11 cellular contexts compared by ENCODE assay signal in genomic region chr18:75267643-75268184, GRCh38. TPM values are rescaled to one million over a fixed set of nuclear protein-coding genes. Genes with fewer than 3 reads are reported as not detected.
DNase-seq lines count a peak whose midpoint lies in the region; ATAC-seq, FAIRE-seq and TF ChIP-seq lines count a peak whose summit lies in the region.
"Had no signal": no experiment of that assay in that cellular context is flagged by ENCODE, and none has a peak within 500 bp of the region (broad histone marks: within the 10 kb centered on the region; RNA-seq: fewer than 3 reads in every experiment).

No MANE protein-coding gene starts in this region.

- H3K4me1 ChIP-seq in SK-N-SH (ENCODE audit: control insufficient read depth in 1 of 2, insufficient read depth in 2 of 2, low read depth in 1 of 2, low read length in 1 of 2): peaks cover 0 to 27% of the 10 kb centered on the region in 2 experiments; a peak in 2 of 4 replicates
- H3K4me1 ChIP-seq: SJSA1 had no signal

- CTCF ChIA-PET in SK-N-SH (lab: Yijun Ruan, JAX): no interaction called here

- POLR2A ChIA-PET in SK-N-SH (lab: Yijun Ruan, JAX): no interaction called here

- WGBS in SK-N-SH (ENCODE audit: low lambda C conversion rate): 79% methylated on average over 8 of the region's 8 CpGs

- TF ChIP-seq RAD21 in SK-N-SH (IDR thresholded peaks at IDR 0.05; ENCODE audit: low read length): no peak

- H3K4me1 Mint-ChIP-seq in activated naive CD8-positive, alpha-beta T cell treated with anti-CD3 and anti-CD28 coated beads, Interleukin-2, amount 50 U/mL, for 24 hours: peaks cover 42% of the 10 kb centered on the region

- no peak for DNase-seq in activated naive CD8-positive, alpha-beta T cell treated with anti-CD3 and anti-CD28 coated beads, Interleukin-2, amount 50 U/mL, for 24 hours
- DNase-seq in SK-N-SH (no peak), H54 (ENCODE audit: insufficient read length, low spot score) (no peak), NCI-H524 (lab: John Stamatoyannopoulos, UW) (no peak)
- DNase-seq: CD4-positive, alpha-beta memory T cell; NCI-H446 had no signal

- no peak overlapping the region for H3K9ac ChIP-seq in SK-N-SH

- no peak overlapping the region for H3K4me3 Mint-ChIP-seq in activated naive CD8-positive, alpha-beta T cell treated with anti-CD3 and anti-CD28 coated beads, Interleukin-2, amount 50 U/mL, for 24 hours
- H3K4me3 Mint-ChIP-seq: CD4-positive, alpha-beta memory T cell had no signal

- no peak for TF ChIP-seq CTCF in SK-N-SH (IDR thresholded peaks at IDR 0.05)

- H3K27me3 Mint-ChIP-seq in activated naive CD8-positive, alpha-beta T cell treated with anti-CD3 and anti-CD28 coated beads, Interleukin-2, amount 50 U/mL, for 24 hours: no peaks in the 10 kb centered on the region
- H3K27me3 Mint-ChIP-seq: CD4-positive, alpha-beta memory T cell had no signal

- H4K20me1 ChIP-seq in SK-N-SH (ENCODE audit: insufficient read depth): no peaks in the 10 kb centered on the region

- H2AFZ ChIP-seq in SK-N-SH (ENCODE audit: low read depth): no peak overlapping the region

- no peak for TF ChIP-seq EP300 in SK-N-SH (IDR thresholded peaks at IDR 0.05; ENCODE audit: borderline replicate concordance in 1 of 2, low read depth in 1 of 2, low read length in 1 of 2)

- no peak overlapping the region for H3K4me2 ChIP-seq in SK-N-SH

- no peaks in the 10 kb centered on the region for H3F3A ChIP-seq in SK-N-SH (replicated peaks; ENCODE audit: insufficient read depth)

- H3K4me3 ChIP-seq in SK-N-SH (ENCODE audit: low read depth in 2 of 2, low read length in 1 of 2): no peak overlapping the region
- H3K4me3 ChIP-seq: SJSA1 had no signal

- no peaks in the 10 kb centered on the region for H3K9me2 ChIP-seq in SK-N-SH

- no peak for FAIRE-seq in H54 (lab: Jason Lieb, UNC)

- no peaks in the 10 kb centered on the region for H3K36me3 ChIP-seq in SK-N-SH (replicated peaks in 1 of 2; ENCODE audit: control insufficient read depth in 1 of 2, insufficient read depth in 2 of 2, low read length in 1 of 2)

- ATAC-seq in GM18498 (IDR thresholded peaks at IDR 0.05; ENCODE audit: unreplicated experiment) (peak; percentile 89), GM19467 (IDR thresholded peaks at IDR 0.05; ENCODE audit: unreplicated experiment) (peak; percentile 93), HG03066 (IDR thresholded peaks at IDR 0.05; ENCODE audit: low read depth, unreplicated experiment) (peak; percentile 82), HG03439 (IDR thresholded peaks at IDR 0.05; ENCODE audit: unreplicated experiment) (no peak)
- peak; percentile 75 for ATAC-seq in activated naive CD8-positive, alpha-beta T cell treated with anti-CD3 and anti-CD28 coated beads, Interleukin-2, amount 50 U/mL, for 24 hours

- H3K36me3 Mint-ChIP-seq in activated naive CD8-positive, alpha-beta T cell treated with anti-CD3 and anti-CD28 coated beads, Interleukin-2, amount 50 U/mL, for 24 hours (ENCODE audit: low read depth): no peaks in the 10 kb centered on the region

- no peak for TF ChIP-seq POLR2A in H54 (IDR thresholded peaks at IDR 0.05; ENCODE audit: low read depth, low read length)

- H3K27me3 ChIP-seq in SK-N-SH (ENCODE audit: insufficient read depth): no peaks in the 10 kb centered on the region
- H3K27me3 ChIP-seq: SJSA1 had no signal

- H3K79me2 ChIP-seq in SK-N-SH (ENCODE audit: insufficient read depth): no peaks in the 10 kb centered on the region

- H3K27ac ChIP-seq in SK-N-SH (ENCODE audit: low read depth in 2 of 2, low read length in 1 of 2): no peak overlapping the region
- H3K27ac ChIP-seq: SJSA1 had no signal

- no peaks in the 10 kb centered on the region for H3K9me3 ChIP-seq in SK-N-SH
- H3K9me3 ChIP-seq: SJSA1 had no signal

- no peaks in the 10 kb centered on the region for H3K9me3 Mint-ChIP-seq in activated naive CD8-positive, alpha-beta T cell treated with anti-CD3 and anti-CD28 coated beads, Interleukin-2, amount 50 U/mL, for 24 hours

- H3K27ac Mint-ChIP-seq in activated naive CD8-positive, alpha-beta T cell treated with anti-CD3 and anti-CD28 coated beads, Interleukin-2, amount 50 U/mL, for 24 hours: no peak overlapping the region

TF ChIP-seq in SK-N-SH, 30 proteins besides CTCF, POLR2A, EP300 and RAD21:
- no peak for TF ChIP-seq FOXJ3 (CRISPR knock-in tag; IDR thresholded peaks at IDR 0.05)
- TF ChIP-seq YY1 (IDR thresholded peaks at IDR 0.05; ENCODE audit: low read depth): no peak
- no peak for TF ChIP-seq SMC3 (IDR thresholded peaks at IDR 0.05; ENCODE audit: low read depth, low read length)
- no peak for TF ChIP-seq REST (IDR thresholded peaks at IDR 0.05; ENCODE audit: low read depth, low read length)
- TF ChIP-seq FOSL2 (IDR thresholded peaks at IDR 0.05; ENCODE audit: borderline replicate concordance, low read depth): no peak
- no peak for TF ChIP-seq PBX3 (IDR thresholded peaks at IDR 0.05)
- no peak for TF ChIP-seq RFX5 (IDR thresholded peaks at IDR 0.05; ENCODE audit: low read length)
- no peak for TF ChIP-seq RXRA (IDR thresholded peaks at IDR 0.05; ENCODE audit: borderline replicate concordance, low read depth)
- TF ChIP-seq ELF1 (IDR thresholded peaks at IDR 0.05): no peak
- no peak for TF ChIP-seq IRF3 (IDR thresholded peaks at IDR 0.05; ENCODE audit: low read depth, low read length)
- no peak for TF ChIP-seq SIN3A (IDR thresholded peaks at IDR 0.05; ENCODE audit: borderline replicate concordance, low read depth, low read length)

RNA-seq across cellular contexts. Expression of gene TSHZ1, which starts 57.1 kb away (rescaled TPM):
- 2.6 and 2.8 TPM in 2 replicates for polyA plus RNA-seq in SK-N-SH (2012; rRNA removed)
- 2.5 and 3.0 TPM in 2 replicates for polyA plus RNA-seq in SK-N-SH (2012; cell fraction: cytosol; rRNA removed)
- 3.4 and 3.5 TPM in 2 replicates for polyA plus RNA-seq in SK-N-SH (2012; cell fraction: nucleus; rRNA removed)

RNA-seq across cellular contexts. Expression of gene PTGR3, which starts 58.8 kb away (rescaled TPM):
- 20.7 and 27.1 TPM in 2 replicates for polyA plus RNA-seq in SK-N-SH (2012; rRNA removed)
- 21.0 and 23.2 TPM in 2 replicates for polyA plus RNA-seq in SK-N-SH (2012; cell fraction: cytosol; rRNA removed)
- 39.3 and 40.7 TPM in 2 replicates for polyA plus RNA-seq in SK-N-SH (2012; cell fraction: nucleus; rRNA removed)
